Comparison of ENCODE assay signal across 1 cellular context in genomic region chr14:104676130-104676693, GRCh38.
TF ChIP-seq lines count a peak whose summit lies in the region.

No MANE protein-coding gene starts in this region.

TF ChIP-seq in K562, 482 proteins besides CTCF, POLR2A, EP300 and RAD21:
- TF ChIP-seq ZNF830 (CRISPR knock-in tag; IDR thresholded peaks at IDR 0.05) = no peak
- no peak for TF ChIP-seq ZNF551 (CRISPR knock-in tag; IDR thresholded peaks at IDR 0.05)
- TF ChIP-seq FOXP4 (CRISPR knock-in tag; IDR thresholded peaks at IDR 0.05; ENCODE audit: borderline replicate concordance) = no peak
- no peak for TF ChIP-seq MAFK (IDR thresholded peaks at IDR 0.05; ENCODE audit: low read length)
- TF ChIP-seq CHD1 (IDR thresholded peaks at IDR 0.05; ENCODE audit: low read length) = no peak
- TF ChIP-seq ZNF668 (CRISPR knock-in tag; IDR thresholded peaks at IDR 0.05) = no peak
- no peak for TF ChIP-seq ZSCAN32 (CRISPR knock-in tag; IDR thresholded peaks at IDR 0.05)
- TF ChIP-seq SUPT5H (IDR thresholded peaks at IDR 0.05) = no peak
- TF ChIP-seq POLR3G (IDR thresholded peaks at IDR 0.05; ENCODE audit: extremely low read depth, insufficient read length, insufficient replicate concordance) = no peak
- no peak for TF ChIP-seq ZNF507 (tag; conservative IDR thresholded peaks at IDR 0.05)
